ENCODE assay signal across 8 cellular contexts in the genomic region with DNA sequence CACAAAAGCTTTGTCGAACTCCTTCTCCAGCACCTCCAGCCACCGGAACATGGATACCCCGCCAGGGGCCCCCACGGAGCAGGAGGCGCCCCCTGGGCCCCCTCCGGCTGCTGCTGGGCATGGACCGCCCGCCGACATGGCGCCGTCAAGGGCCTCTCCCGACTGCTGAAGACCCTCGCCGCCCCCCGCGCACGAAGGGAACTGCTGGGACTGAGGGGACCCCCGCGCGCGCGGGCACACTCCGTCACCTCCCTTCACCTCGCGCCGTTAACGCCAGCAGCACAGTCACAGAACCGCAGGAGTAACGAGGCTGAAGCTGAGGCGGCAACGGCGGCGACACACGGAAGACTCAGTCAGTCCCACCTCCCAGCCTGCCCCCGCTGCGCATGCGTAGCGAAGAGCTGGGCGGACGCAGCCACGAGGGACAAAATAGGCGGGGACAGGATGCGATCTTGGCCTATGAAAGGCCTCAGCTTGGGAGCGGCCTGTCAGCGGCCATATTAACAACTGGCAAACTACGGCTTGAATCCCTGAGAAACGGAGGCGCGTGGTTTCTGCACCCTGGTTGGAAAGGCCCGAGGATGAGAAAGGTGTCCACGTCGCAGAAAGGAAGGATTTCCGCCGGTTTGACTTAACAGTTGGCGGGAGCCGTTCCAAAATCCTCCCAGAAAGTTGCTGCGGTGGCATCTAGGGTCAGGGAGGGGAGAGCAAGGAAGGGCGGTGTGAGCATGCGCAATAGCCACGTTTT. TPM values are rescaled to one million over a fixed set of nuclear protein-coding genes. Genes with fewer than 3 reads are reported as not detected.
DNase-seq lines count a peak whose midpoint lies in the region; ATAC-seq and TF ChIP-seq lines count a peak whose summit lies in the region.

GOPC (minus strand) TSS at position 361 of the 748 bp plus-strand sequence; CDS start at position 138, 223 bp downstream.

- H3K9me3 Mint-ChIP-seq in WTC11 (peaks cover 11% of the 10 kb centered on the region), immature natural killer cell (no peaks in the 10 kb centered on the region)

- H3K4me1 Mint-ChIP-seq in WTC11 = peaks cover 17% of the 10 kb centered on the region
- H3K4me1 Mint-ChIP-seq in immature natural killer cell = peaks cover 16 to 51% of the 10 kb centered on the region in 2 donors

- peak; percentile 94 for ATAC-seq in GM18907 (IDR thresholded peaks at IDR 0.05; ENCODE audit: unreplicated experiment)
- peak; percentile 92 for ATAC-seq in HG03159 (IDR thresholded peaks at IDR 0.05; ENCODE audit: unreplicated experiment)
- peak; percentile 97 for ATAC-seq in WTC11

- TF ChIP-seq CTCF in WTC11 (IDR thresholded peaks at IDR 0.05) = no peak

- H3K36me3 Mint-ChIP-seq in WTC11 = peaks cover 23% of the 10 kb centered on the region
- peaks cover 0 to 10% (median 6%) of the 10 kb centered on the region in 3 donors for H3K36me3 Mint-ChIP-seq in immature natural killer cell

- H3K27ac ChIP-seq in caudate nucleus (ENCODE audit: low read depth, low read length) = peak within 1 kb of the TSS; percentile 98

- DNase-seq in AG08395 (ENCODE audit: low spot score) (peak; percentile 99), NCI-H2227 treated with DMSO at 0.1 percent for 48 hours (lab: John Stamatoyannopoulos, UW) (peak; percentile 91), WTC11 (ENCODE audit: low spot score) (peak; percentile 93), caudate nucleus (lab: John Stamatoyannopoulos, UW) (peak; percentile 58 to 98 (median 95)), immature natural killer cell (peak; percentile 96 to 98 (median 97)), smooth muscle cell of the brain vasculature (ENCODE audit: low read depth, low spot score) (peak; percentile 94)

- CTCF ChIA-PET in WTC11 (lab: Charles Lee) = interaction anchor here (0.9 to 1.6 kb wide), 7 partner anchors 12 to 174 kb away, joined by 3 to 10 read pairs (median 3); no protein-coding TSS in a partner anchor

- peak within 1 kb of the TSS; percentile 96 for H3K27ac Mint-ChIP-seq in WTC11
- H3K27ac Mint-ChIP-seq in immature natural killer cell = peak within 1 kb of the TSS; percentile 92 to 99 (median 98)

- POLR2A ChIA-PET in WTC11 (lab: Charles Lee) = interaction anchor here (0.8 to 1.2 kb wide), 5 partner anchors 11 to 152 kb away, joined by 3 to 5 read pairs (median 3); no protein-coding TSS in a partner anchor

- H3K4me3 Mint-ChIP-seq in WTC11 (peak within 1 kb of the TSS; percentile 96), immature natural killer cell (peak within 1 kb of the TSS; percentile 95 to 100 (median 99))

- H3K27me3 Mint-ChIP-seq in WTC11 (ENCODE audit: low read depth) (no peaks in the 10 kb centered on the region), immature natural killer cell (ENCODE audit: low read depth in 3 of 3) (peaks cover 5 to 6% (median 5%) of the 10 kb centered on the region in 3 donors)

TF ChIP-seq in WTC11, 78 proteins besides CTCF, POLR2A, EP300 and RAD21 (continues in another document):
- TF ChIP-seq ETV6 (CRISPR knock-in tag; IDR thresholded peaks at IDR 0.05) (peak; percentile 77; the same call in 1 of the 2 replicates), ATF2 (CRISPR knock-in tag; IDR thresholded peaks at IDR 0.05; ENCODE audit: borderline replicate concordance, low read depth) (no peak), TEAD1 (CRISPR knock-in tag; IDR thresholded peaks at IDR 0.05) (peak; percentile 60; the same call in 1 of the 2 replicates), ZNF281 (CRISPR knock-in tag; IDR thresholded peaks at IDR 0.05) (0 out of 2 replicates have a peak, but pooled peaks have one; percentile 78), NR3C1 (CRISPR knock-in tag; conservative IDR thresholded peaks at IDR 0.05; ENCODE audit: low read depth) (0 out of 2 replicates have a peak, but pooled peaks have one; percentile 69), FOXP1 (CRISPR knock-in tag; IDR thresholded peaks at IDR 0.05; ENCODE audit: borderline replicate concordance) (peak; percentile 96), ZNF317 (CRISPR knock-in tag; IDR thresholded peaks at IDR 0.05; ENCODE audit: borderline replicate concordance, low read depth) (no peak), ESRRA (CRISPR knock-in tag; IDR thresholded peaks at IDR 0.05; ENCODE audit: borderline replicate concordance) (no peak), NFE2L1 (CRISPR knock-in tag; IDR thresholded peaks at IDR 0.05) (peak; percentile 9; the same call in 1 of the 2 replicates), OVOL2 (CRISPR knock-in tag; IDR thresholded peaks at IDR 0.05; ENCODE audit: borderline replicate concordance) (no peak)
- TF ChIP-seq, protein P1, sequence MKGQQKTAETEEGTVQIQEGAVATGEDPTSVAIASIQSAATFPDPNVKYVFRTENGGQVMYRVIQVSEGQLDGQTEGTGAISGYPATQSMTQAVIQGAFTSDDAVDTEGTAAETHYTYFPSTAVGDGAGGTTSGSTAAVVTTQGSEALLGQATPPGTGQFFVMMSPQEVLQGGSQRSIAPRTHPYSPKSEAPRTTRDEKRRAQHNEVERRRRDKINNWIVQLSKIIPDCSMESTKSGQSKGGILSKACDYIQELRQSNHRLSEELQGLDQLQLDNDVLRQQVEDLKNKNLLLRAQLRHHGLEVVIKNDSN (CRISPR knock-in tag; IDR thresholded peaks at IDR 0.05) = peak; percentile 81
- TF ChIP-seq, protein P2, sequence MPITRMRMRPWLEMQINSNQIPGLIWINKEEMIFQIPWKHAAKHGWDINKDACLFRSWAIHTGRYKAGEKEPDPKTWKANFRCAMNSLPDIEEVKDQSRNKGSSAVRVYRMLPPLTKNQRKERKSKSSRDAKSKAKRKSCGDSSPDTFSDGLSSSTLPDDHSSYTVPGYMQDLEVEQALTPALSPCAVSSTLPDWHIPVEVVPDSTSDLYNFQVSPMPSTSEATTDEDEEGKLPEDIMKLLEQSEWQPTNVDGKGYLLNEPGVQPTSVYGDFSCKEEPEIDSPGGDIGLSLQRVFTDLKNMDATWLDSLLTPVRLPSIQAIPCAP (CRISPR knock-in tag; IDR thresholded peaks at IDR 0.05) = no peak
- TF ChIP-seq, protein P3, sequence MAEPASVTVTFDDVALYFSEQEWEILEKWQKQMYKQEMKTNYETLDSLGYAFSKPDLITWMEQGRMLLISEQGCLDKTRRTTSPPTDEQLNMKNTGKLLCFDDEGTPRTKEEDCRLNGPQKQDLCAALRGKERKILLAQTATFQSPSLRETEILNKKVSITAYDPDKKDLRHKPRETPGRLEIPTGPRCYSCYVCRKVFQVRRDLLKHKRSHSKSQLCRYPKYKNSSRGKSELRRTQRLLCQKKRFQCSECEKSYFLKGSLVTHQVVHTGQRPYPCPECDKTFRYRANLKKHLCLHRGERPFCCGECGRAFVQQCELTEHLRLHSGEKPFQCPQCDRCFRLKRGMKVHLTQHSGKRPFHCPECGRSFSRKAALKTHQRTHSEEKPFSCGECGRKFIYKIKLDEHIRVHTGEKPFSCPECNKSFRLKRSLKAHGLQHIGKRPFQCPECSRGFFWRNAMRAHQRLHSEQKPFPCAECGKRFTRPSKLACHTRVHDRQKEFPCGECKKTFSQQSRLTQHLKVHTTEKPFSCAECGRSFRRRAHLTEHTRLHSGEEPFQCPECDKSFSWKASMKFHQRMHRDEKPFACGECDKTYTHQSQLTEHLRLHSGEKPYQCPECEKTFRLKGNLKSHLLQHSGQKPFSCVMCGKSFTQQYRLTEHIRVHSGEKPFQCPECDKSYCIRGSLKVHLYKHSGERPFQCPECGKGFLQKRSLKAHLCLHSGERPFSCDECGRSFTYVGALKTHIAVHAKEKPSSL (CRISPR knock-in tag; conservative IDR thresholded peaks at IDR 0.05) = no peak

RNA-seq across cellular contexts. Expression of gene GOPC, which starts in this region (rescaled TPM):
- total RNA-seq in WTC11 (2021) = 18.6 to 19.4 TPM (median 18.7 TPM) in 3 replicates
- 10 to 100 TPM in 1 of 3 donors, 1 to 10 TPM in 2; 5.3 to 17.8 (median 8.3) TPM for polyA plus RNA-seq in immature natural killer cell

Comparison
In these comparisons a context has a peak if more than half of its experiments do, and no peak if none do; other contexts are left out.
1. Peak in every context shown above with its lines: DNase-seq, ATAC-seq and H3K27ac ChIP-seq.